Comparison of ENCODE assay signal across 8 cellular contexts in genomic region chr1:151371744-151372410, GRCh38. TPM values are rescaled to one million over a fixed set of nuclear protein-coding genes. Genes with fewer than 3 reads are reported as not detected.
DNase-seq lines count a peak whose midpoint lies in the region; ATAC-seq and TF ChIP-seq lines count a peak whose summit lies in the region.

No MANE protein-coding gene starts in this region.

- intact Hi-C loops in breast epithelium (cut with DNase I; ENCODE audit: low total_unique reads): no loop called here

- no peaks in the 10 kb centered on the region for H3K9me3 Mint-ChIP-seq in stimulated activated naive B cell treated with anti-CD40 and anti-IgM and Interleukin-4, amounts not matched to agents 10 μg/mL and 1 μg/mL and 100 μg/mL, for 72 hours
- no peaks in the 10 kb centered on the region for H3K9me3 Mint-ChIP-seq in endothelial cell (ENCODE audit: unreplicated experiment)

- TF ChIP-seq POLR2A in breast epithelium (IDR thresholded peaks at IDR 0.05) (no peak), tibial nerve (IDR thresholded peaks at IDR 0.05) (no peak)

- TF ChIP-seq CTCF in breast epithelium (IDR thresholded peaks at IDR 0.05) (no peak), tibial nerve (IDR thresholded peaks at IDR 0.05) (no peak), endothelial cell (IDR thresholded peaks at IDR 0.05; ENCODE audit: unreplicated experiment) (no peak)

- no peak overlapping the region for H3K4me3 Mint-ChIP-seq in stimulated activated naive B cell treated with anti-CD40 and anti-IgM and Interleukin-4, amounts not matched to agents 10 μg/mL and 1 μg/mL and 100 μg/mL, for 72 hours
- no peak overlapping the region for H3K4me3 Mint-ChIP-seq in endothelial cell (ENCODE audit: unreplicated experiment)

- TF ChIP-seq EP300 in tibial nerve (IDR thresholded peaks at IDR 0.05): no peak

- DNase-seq in AG08396 (ENCODE audit: low spot score): peak; percentile 59
- peak; percentile 80 for DNase-seq in NCI-H2029 (lab: John Stamatoyannopoulos, UW)
- DNase-seq in breast epithelium (ENCODE audit: low spot score in 2 of 2): peak in 1 of 2 donors; percentile 64
- peak; percentile 79 for DNase-seq in left lobe of liver (ENCODE audit: low spot score)
- DNase-seq in tibial nerve (ENCODE audit: low spot score in 2 of 2): peak in 1 of 2 donors; percentile 45
- no peak for DNase-seq in cerebellar cortex (ENCODE audit: low spot score)
- no peak for DNase-seq in stimulated activated naive B cell treated with anti-CD40 and anti-IgM and Interleukin-4, amounts not matched to agents 10 μg/mL and 1 μg/mL and 100 μg/mL, for 72 hours
- DNase-seq in endothelial cell (ENCODE audit: low spot score): no peak

- H3K4me3 ChIP-seq in breast epithelium (peak overlapping the region; percentile 37 to 61 (median 52)), tibial nerve (peak overlapping the region; percentile 17 to 54 (median 38))

- H3K4me1 ChIP-seq in breast epithelium: peaks cover 0 to 9% of the 10 kb centered on the region in 2 donors
- H3K4me1 ChIP-seq in tibial nerve: peaks cover 0 to 57% (median 38%) of the 10 kb centered on the region in 4 donors

- H3K27me3 ChIP-seq in breast epithelium: no peaks in the 10 kb centered on the region
- no peaks in the 10 kb centered on the region for H3K27me3 ChIP-seq in tibial nerve

- H3K4me1 Mint-ChIP-seq in stimulated activated naive B cell treated with anti-CD40 and anti-IgM and Interleukin-4, amounts not matched to agents 10 μg/mL and 1 μg/mL and 100 μg/mL, for 72 hours: no peaks in the 10 kb centered on the region
- peaks cover 14% of the 10 kb centered on the region for H3K4me1 Mint-ChIP-seq in endothelial cell (ENCODE audit: unreplicated experiment)

- no peak overlapping the region for H3K27ac Mint-ChIP-seq in stimulated activated naive B cell treated with anti-CD40 and anti-IgM and Interleukin-4, amounts not matched to agents 10 μg/mL and 1 μg/mL and 100 μg/mL, for 72 hours
- H3K27ac Mint-ChIP-seq in endothelial cell (ENCODE audit: unreplicated experiment): no peak overlapping the region

- peak; percentile 48 for ATAC-seq in left lobe of liver
- no peak for ATAC-seq in stimulated activated naive B cell treated with anti-CD40 and anti-IgM and Interleukin-4, amounts not matched to agents 10 μg/mL and 1 μg/mL and 100 μg/mL, for 72 hours (replicated peaks)

- H3K27ac ChIP-seq in breast epithelium (peak overlapping the region; percentile 73 to 81), tibial nerve (peak overlapping the region; percentile 49 to 81 (median 74))

- no peaks in the 10 kb centered on the region for H3K36me3 ChIP-seq in breast epithelium
- H3K36me3 ChIP-seq in tibial nerve: peaks cover 0 to under 1% (median 0%) of the 10 kb centered on the region in 3 donors

- WGBS in tibial nerve, 2 donors: 24 to 30% methylated on average over 8 of the region's 8 CpGs

- H3K9me3 ChIP-seq in breast epithelium (no peaks in the 10 kb centered on the region), tibial nerve (no peaks in the 10 kb centered on the region)

- no peaks in the 10 kb centered on the region for H3K36me3 Mint-ChIP-seq in stimulated activated naive B cell treated with anti-CD40 and anti-IgM and Interleukin-4, amounts not matched to agents 10 μg/mL and 1 μg/mL and 100 μg/mL, for 72 hours
- no peaks in the 10 kb centered on the region for H3K36me3 Mint-ChIP-seq in endothelial cell (ENCODE audit: low read depth, unreplicated experiment)

- no peaks in the 10 kb centered on the region for H3K27me3 Mint-ChIP-seq in stimulated activated naive B cell treated with anti-CD40 and anti-IgM and Interleukin-4, amounts not matched to agents 10 μg/mL and 1 μg/mL and 100 μg/mL, for 72 hours
- H3K27me3 Mint-ChIP-seq in endothelial cell (ENCODE audit: unreplicated experiment): peaks cover 8% of the 10 kb centered on the region

RNA-seq across cellular contexts. Expression of gene SELENBP1, which starts 0.6 kb away (rescaled TPM):
- total RNA-seq in breast epithelium (100 to 1,000 TPM in 2 of 3 donors, 10 to 100 TPM in 1; 63.6 to 148 (median 123) TPM), left lobe of liver (408 TPM), tibial nerve (100 to 1,000 TPM in 3 of 4 donors, 10 to 100 TPM in 1; 65.7 to 159 (median 130) TPM), endothelial cell (ENCODE audit: unreplicated experiment) (15.6 TPM)

RNA-seq across cellular contexts. Expression of gene RFX5, which starts 24.8 kb away (rescaled TPM):
- 10 to 100 TPM; 17.9 to 34.5 (median 25.9) TPM for total RNA-seq in breast epithelium
- total RNA-seq in left lobe of liver: 12.2 TPM
- 10 to 100 TPM; 17.7 to 45.0 (median 32.8) TPM for total RNA-seq in tibial nerve
- total RNA-seq in endothelial cell (ENCODE audit: unreplicated experiment): 51.6 TPM

RNA-seq across cellular contexts. Expression of gene PSMB4, which starts 27.5 kb away (rescaled TPM):
- total RNA-seq in breast epithelium: 100 to 1,000 TPM; 234 to 270 (median 254) TPM
- 135 TPM for total RNA-seq in left lobe of liver
- total RNA-seq in tibial nerve: 100 to 1,000 TPM; 219 to 267 (median 232) TPM
- 322 TPM for total RNA-seq in endothelial cell (ENCODE audit: unreplicated experiment)

RNA-seq across cellular contexts. Expression of gene PI4KB, which starts 44.7 kb away (rescaled TPM):
- 10 to 100 TPM; 59.2 to 91.8 (median 69.8) TPM for total RNA-seq in breast epithelium
- 21.2 TPM for total RNA-seq in left lobe of liver
- 100 to 1,000 TPM in 1 of 4 donors, 10 to 100 TPM in 3; 69.9 to 100 (median 72.3) TPM for total RNA-seq in tibial nerve
- 50.3 TPM for total RNA-seq in endothelial cell (ENCODE audit: unreplicated experiment)

Comparison
In these comparisons a context has a peak if more than half of its experiments do, and no peak if none do; other contexts are left out.
1. DNase-seq: peak in AG08396 (single experiment), NCI-H2029 (single experiment) and left lobe of liver (single experiment); none in cerebellar cortex (single experiment), stimulated activated naive B cell treated with anti-CD40 and anti-IgM and Interleukin-4, amounts not matched to agents 10 μg/mL and 1 μg/mL and 100 μg/mL, for 72 hours (single experiment) and endothelial cell (single experiment).